1 cellular context compared by ENCODE assay signal in genomic region chr20:50567860-50568548, GRCh38.
TF ChIP-seq lines count a peak whose summit lies in the region.

No MANE protein-coding gene starts in this region.

TF ChIP-seq in WTC11, 78 proteins besides CTCF, POLR2A, EP300 and RAD21 (continued from another document):
- TF ChIP-seq USF1 (CRISPR knock-in tag; IDR thresholded peaks at IDR 0.05) (no peak), JAZF1 (CRISPR knock-in tag; IDR thresholded peaks at IDR 0.05) (no peak), PRDM15 (CRISPR knock-in tag; IDR thresholded peaks at IDR 0.05) (no peak), ZNF121 (CRISPR knock-in tag; IDR thresholded peaks at IDR 0.05) (no peak), ZSCAN18 (CRISPR knock-in tag; IDR thresholded peaks at IDR 0.05) (no peak), OVOL2 (CRISPR knock-in tag; IDR thresholded peaks at IDR 0.05; ENCODE audit: borderline replicate concordance) (no peak), SP1 (CRISPR knock-in tag; conservative IDR thresholded peaks at IDR 0.05) (no peak), SOX15 (CRISPR knock-in tag; IDR thresholded peaks at IDR 0.05) (no peak), AR (CRISPR knock-in tag; IDR thresholded peaks at IDR 0.05) (no peak), IRF1 (CRISPR knock-in tag; IDR thresholded peaks at IDR 0.05) (no peak)
TF ChIP-seq in WTC11: peak in this region for 0.
